20 cellular contexts compared by ENCODE assay signal in the genomic region with DNA sequence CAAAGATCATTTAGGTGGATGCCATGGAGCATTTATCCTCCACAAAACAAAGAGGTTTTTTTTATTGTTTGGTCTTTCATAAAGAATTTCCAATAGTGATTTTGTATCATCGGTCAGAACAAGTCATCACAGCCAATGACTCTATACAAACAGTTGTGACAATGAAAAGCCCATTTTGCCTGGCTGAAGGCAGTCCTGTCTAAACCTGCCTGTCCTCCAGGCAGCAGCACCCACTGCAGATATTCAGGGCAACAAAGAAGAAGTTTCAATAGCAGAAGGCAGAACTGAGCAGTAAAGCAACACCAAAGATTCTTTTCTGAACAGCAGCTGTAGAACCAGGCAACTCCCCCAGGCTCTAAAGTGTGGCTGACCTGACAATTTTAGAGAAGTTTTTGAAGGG.
DNase-seq lines count a peak whose midpoint lies in the region; ATAC-seq, FAIRE-seq and TF ChIP-seq lines count a peak whose summit lies in the region.
"Had no signal": no experiment of that assay in that cellular context is flagged by ENCODE, and none has a peak within 500 bp of the region (broad histone marks: within the 10 kb centered on the region; RNA-seq: fewer than 3 reads in every experiment).

No MANE protein-coding gene starts in this region.

- POLR2A ChIA-PET in MCF 10A (lab: Yijun Ruan, JAX), result interaction anchor here (0.7 kb wide), 2 partner anchors 450 to 1944 kb away, joined by 3 read pairs; no protein-coding TSS in a partner anchor

- H3K4me3 ChIP-seq in mammary epithelial cell (replicated peaks in 1 of 3; ENCODE audit: insufficient read depth in 1 of 3, low read depth in 2 of 3, low read length in 3 of 3), result no peak overlapping the region
- H3K4me3 ChIP-seq in bronchial epithelial cell (ENCODE audit: low read depth, low read length), result no peak overlapping the region
- H3K4me3 ChIP-seq in keratinocyte (ENCODE audit: control insufficient read depth in 2 of 3, extremely low read depth in 1 of 3, insufficient read depth in 2 of 3, low read depth in 1 of 3, low read length in 3 of 3), result no peak overlapping the region
- H3K4me3 ChIP-seq: BLaER1 treated with 17β-estradiol and CSF1 and Interleukin-3, amounts not matched to agents 10 nM and 100 nM had no signal

- CTCF ChIA-PET in mammary epithelial cell (lab: Charles Lee; ENCODE audit: low non-redundant PET) (no interaction called here), MCF 10A (lab: Yijun Ruan, JAX) (no interaction called here)

- H3K4me1 Mint-ChIP-seq in MCF 10A (ENCODE audit: insufficient read depth, unreplicated experiment) (no peaks in the 10 kb centered on the region), natural killer cell (no peaks in the 10 kb centered on the region)
- H3K4me1 Mint-ChIP-seq: CD4-positive, CD25-positive, alpha-beta regulatory T cell had no signal

- H3K9me3 Mint-ChIP-seq in MCF 10A (ENCODE audit: unreplicated experiment) (no peaks in the 10 kb centered on the region), natural killer cell (peaks cover 0 to 2% of the 10 kb centered on the region in 2 donors)

- H2AFZ ChIP-seq in mammary epithelial cell (ENCODE audit: low read depth, low read length), result no peak overlapping the region
- no peak overlapping the region for H2AFZ ChIP-seq in keratinocyte (ENCODE audit: control insufficient read depth, low read length)

- 0% methylated on average over 1 of the region's 1 CpG for WGBS in mammary epithelial cell (ENCODE audit: low coverage, missing lambda C conversion rate)

- H3K9me1 ChIP-seq in keratinocyte (ENCODE audit: control insufficient read depth, extremely low read depth, insufficient read depth, low read length), result no peaks in the 10 kb centered on the region

- no peaks in the 10 kb centered on the region for H4K20me1 ChIP-seq in mammary epithelial cell (ENCODE audit: insufficient read depth, low read length)
- no peaks in the 10 kb centered on the region for H4K20me1 ChIP-seq in keratinocyte (ENCODE audit: control insufficient read depth, extremely low read depth, insufficient read depth, low read length)
- H4K20me1 ChIP-seq: BLaER1 treated with 17β-estradiol and CSF1 and Interleukin-3, amounts not matched to agents 10 nM and 100 nM had no signal

- H3K36me3 ChIP-seq in mammary epithelial cell (ENCODE audit: insufficient read depth, low read length) (no peaks in the 10 kb centered on the region), bronchial epithelial cell (ENCODE audit: control insufficient read depth, insufficient read depth, low read length) (no peaks in the 10 kb centered on the region), keratinocyte (ENCODE audit: control insufficient read depth in 2 of 2, extremely low read depth in 1 of 2, insufficient read depth in 2 of 2, low read length in 2 of 2) (no peaks in the 10 kb centered on the region)
- H3K36me3 ChIP-seq: BLaER1 treated with 17β-estradiol and CSF1 and Interleukin-3, amounts not matched to agents 10 nM and 100 nM had no signal

- H3K36me3 Mint-ChIP-seq in MCF 10A (ENCODE audit: insufficient read depth, unreplicated experiment) (no peaks in the 10 kb centered on the region), natural killer cell (no peaks in the 10 kb centered on the region)
- H3K36me3 Mint-ChIP-seq: CD4-positive, CD25-positive, alpha-beta regulatory T cell had no signal

- no peak overlapping the region for H3K4me3 Mint-ChIP-seq in MCF 10A (ENCODE audit: unreplicated experiment)
- no peak overlapping the region for H3K4me3 Mint-ChIP-seq in natural killer cell
- H3K4me3 Mint-ChIP-seq: CD4-positive, CD25-positive, alpha-beta regulatory T cell had no signal

- dilution Hi-C loops in mammary epithelial cell (cut with HindIII; ENCODE audit: low sequenced_read_pairs) (no loop called here), keratinocyte (cut with MboI; ENCODE audit: extremely low pct_ligation_motif_present, low sequenced_read_pairs) (no loop called here)

- H3K27me3 Mint-ChIP-seq in MCF 10A (ENCODE audit: insufficient read depth, unreplicated experiment) (no peaks in the 10 kb centered on the region), natural killer cell (ENCODE audit: low read depth in 2 of 2) (no peaks in the 10 kb centered on the region)
- H3K27me3 Mint-ChIP-seq: CD4-positive, CD25-positive, alpha-beta regulatory T cell had no signal

- H3K79me2 ChIP-seq in mammary epithelial cell (ENCODE audit: insufficient read depth, low read length) (no peaks in the 10 kb centered on the region), keratinocyte (ENCODE audit: control insufficient read depth, insufficient read depth, low read length) (no peaks in the 10 kb centered on the region)

- FAIRE-seq in bronchial epithelial cell (lab: Jason Lieb, UNC) (no peak), keratinocyte (lab: Jason Lieb, UNC) (peak; percentile 75)
- FAIRE-seq: D721Med, G401.6, GM12891, GM19239 had no signal

- peak overlapping the region; percentile 44 for H3K4me2 ChIP-seq in mammary epithelial cell (ENCODE audit: insufficient read depth, low read depth, low read length)
- H3K4me2 ChIP-seq in keratinocyte (ENCODE audit: control insufficient read depth, extremely low read depth, insufficient read depth, low read depth, low read length), result peak overlapping the region; percentile 49
- H3K4me2 ChIP-seq: BLaER1 treated with 17β-estradiol and CSF1 and Interleukin-3, amounts not matched to agents 10 nM and 100 nM had no signal

- intact Hi-C loops in mammary epithelial cell (cut with micrococcal nuclease), result no loop called here
- intact Hi-C loops in MCF 10A (cut with micrococcal nuclease), result no loop called here
- intact Hi-C loops in natural killer cell (cut with micrococcal nuclease), result no loop called here

- H3K4me1 ChIP-seq in mammary epithelial cell (ENCODE audit: insufficient read depth, low read length) (peaks cover 11% of the 10 kb centered on the region), keratinocyte (ENCODE audit: control insufficient read depth, extremely low read depth, insufficient read depth, low read length) (peaks cover 6% of the 10 kb centered on the region)

- H3K9ac ChIP-seq in mammary epithelial cell (ENCODE audit: insufficient read depth, low read length) (no peak overlapping the region), keratinocyte (ENCODE audit: control insufficient read depth, extremely low read depth, insufficient read depth, low read length) (no peak overlapping the region)
- H3K9ac ChIP-seq: BLaER1 treated with 17β-estradiol and CSF1 and Interleukin-3, amounts not matched to agents 10 nM and 100 nM had no signal

- BruUV-seq in mammary epithelial cell (replicated peaks; lab: Mats Ljungman, UMichigan) (no TSS peak), MCF 10A (replicated peaks; lab: Mats Ljungman, UMichigan) (no TSS peak)

- H3K27me3 ChIP-seq in mammary epithelial cell (ENCODE audit: insufficient read depth, low read length), result no peaks in the 10 kb centered on the region
- no peaks in the 10 kb centered on the region for H3K27me3 ChIP-seq in bronchial epithelial cell (ENCODE audit: control insufficient read depth, insufficient read depth, low read length)
- H3K27me3 ChIP-seq in keratinocyte (ENCODE audit: control insufficient read depth, extremely low read depth, insufficient read depth, low read length), result no peaks in the 10 kb centered on the region
- H3K27me3 ChIP-seq: BLaER1 treated with 17β-estradiol and CSF1 and Interleukin-3, amounts not matched to agents 10 nM and 100 nM had no signal

- ATAC-seq in natural killer cell (no peak), HG02642 (IDR thresholded peaks at IDR 0.05; ENCODE audit: poor library complexity, unreplicated experiment) (no peak)
- ATAC-seq: HCT116 had no signal

- no peak overlapping the region for H3K27ac ChIP-seq in mammary epithelial cell (ENCODE audit: insufficient read depth, low read depth, low read length)
- H3K27ac ChIP-seq in keratinocyte (ENCODE audit: control insufficient read depth, insufficient read depth, low read length), result no peak overlapping the region
- H3K27ac ChIP-seq: BLaER1 treated with 17β-estradiol and CSF1 and Interleukin-3, amounts not matched to agents 10 nM and 100 nM had no signal

- H3K9me3 ChIP-seq in mammary epithelial cell (replicated peaks; ENCODE audit: insufficient read depth, low read length), result no peaks in the 10 kb centered on the region
- no peaks in the 10 kb centered on the region for H3K9me3 ChIP-seq in keratinocyte (ENCODE audit: control insufficient read depth, low read depth, low read length)
- H3K9me3 ChIP-seq: BLaER1 treated with 17β-estradiol and CSF1 and Interleukin-3, amounts not matched to agents 10 nM and 100 nM had no signal

- H3K27ac Mint-ChIP-seq in MCF 10A (ENCODE audit: low read depth, unreplicated experiment), result no peak overlapping the region
- no peak overlapping the region for H3K27ac Mint-ChIP-seq in natural killer cell
- H3K27ac Mint-ChIP-seq: CD4-positive, CD25-positive, alpha-beta regulatory T cell had no signal

- in situ Hi-C loops in mammary epithelial cell (cut with MboI; ENCODE audit: low sequenced_read_pairs in 2 of 2), result no loop called here

- peak in 1 of 2 donors; percentile 28 for TF ChIP-seq CTCF in mammary epithelial cell (conservative IDR thresholded peaks at IDR 0.05 in 1 of 2, IDR thresholded peaks at IDR 0.05 in 1 of 2; ENCODE audit: extremely low read depth in 1 of 2, insufficient read depth in 1 of 2, low read depth in 1 of 2, low read length in 2 of 2)
- TF ChIP-seq CTCF in MCF 10A (IDR thresholded peaks at IDR 0.05; ENCODE audit: unreplicated experiment), result no peak
- TF ChIP-seq CTCF in bronchial epithelial cell (IDR thresholded peaks at IDR 0.05; ENCODE audit: insufficient read depth, low read length, severe bottlenecking), result peak; percentile 2
- peak in 1 of 3 experiments; percentile 31 for TF ChIP-seq CTCF in keratinocyte (optimal IDR thresholded peaks at IDR 0.05 in 1 of 3, IDR thresholded peaks at IDR 0.05 in 1 of 3, conservative IDR thresholded peaks at IDR 0.05 in 1 of 3; ENCODE audit: extremely low read depth in 1 of 3, insufficient read depth in 2 of 3, low read length in 3 of 3)
- TF ChIP-seq CTCF in natural killer cell (IDR thresholded peaks at IDR 0.05), result no peak

- DNase-seq in mammary epithelial cell (peak; percentile 52), MCF 10A (ENCODE audit: unreplicated experiment) (no peak), bronchial epithelial cell (ENCODE audit: low read depth) (peak; percentile 69), keratinocyte (ENCODE audit: low read depth, low spot score) (no peak), natural killer cell (no peak), D341Med (ENCODE audit: low spot score) (no peak)
- DNase-seq: ACHN; CD4-positive, CD25-positive, alpha-beta regulatory T cell; DMS153; DMS79 treated with DMSO at 0.1 percent for 48 hours; EL; IMR-90; KBM-7 had no signal

Comparison
In these comparisons a context has a peak if more than half of its experiments do, and no peak if none do; other contexts are left out.
1. DNase-seq: peak in mammary epithelial cell (single experiment) and bronchial epithelial cell (single experiment); none in MCF 10A (single experiment), keratinocyte (single experiment), natural killer cell (single experiment) and D341Med (single experiment).